21 cellular contexts compared by ENCODE assay signal in genomic region chr6:16503241-16503775, GRCh38.
A peak's percentile ranks its signal among the peaks of the same experiment; 100 is the strongest.
DNase-seq lines count a peak whose midpoint lies in the region; ATAC-seq, FAIRE-seq and TF ChIP-seq lines count a peak whose summit lies in the region.
"Had no signal": no experiment of that assay in that cellular context is flagged by ENCODE, and none has a peak within 500 bp of the region (broad histone marks: within the 10 kb centered on the region; RNA-seq: fewer than 3 reads in every experiment).

No MANE protein-coding gene starts in this region.

- DNase-seq in activated naive CD8-positive, alpha-beta T cell treated with anti-CD3 and anti-CD28 coated beads, Interleukin-2, amount 10 ng/mL, durations not matched to agents 7 days and 5 days: no peak
- DNase-seq in activated naive CD8-positive, alpha-beta T cell treated with anti-CD3 and anti-CD28 coated beads for 36 hours: no peak
- no peak for DNase-seq in GM19239 (ENCODE audit: insufficient read length, low spot score)
- no peak for DNase-seq in IMR-90
- no peak for DNase-seq in AG20443 (ENCODE audit: low spot score)
- no peak for DNase-seq in mesenteric fat pad (ENCODE audit: low spot score)
- DNase-seq: activated naive CD8-positive, alpha-beta T cell treated with anti-CD3 and anti-CD28 coated beads, Interleukin-2, amount 50 U/mL, for 24 hours; Calu3; EL; head of caudate nucleus; left ventricle myocardium inferior; midbrain; NCI-H1105; NCI-H524; sigmoid colon had no signal

- CTCF ChIA-PET in IMR-90 (lab: Yijun Ruan, JAX): interaction anchor here (1.2 kb wide), 1 partner anchor 10 kb away, joined by 5 read pairs; no protein-coding TSS in a partner anchor

- POLR2A ChIA-PET in activated naive CD8-positive, alpha-beta T cell treated with anti-CD3 and anti-CD28 coated beads, Interleukin-2, amount 10 ng/mL, durations not matched to agents 7 days and 5 days (lab: Charles Lee): interaction anchor here (0.8 to 2.3 kb wide), 3 partner anchors 14 to 258 kb away, joined by 3 to 8 read pairs (median 4); partner anchors contain the start of gene ATXN1
- POLR2A ChIA-PET in IMR-90 (lab: Charles Lee; ENCODE audit: unreplicated experiment): no interaction called here

- H3K4me2 ChIP-seq in IMR-90 (ENCODE audit: low read depth, low read length): no peak overlapping the region

- BruUV-seq in IMR-90 (replicated peaks; lab: Mats Ljungman, UMichigan): no TSS peak

- H3K27me3 Mint-ChIP-seq in activated naive CD8-positive, alpha-beta T cell treated with anti-CD3 and anti-CD28 coated beads, Interleukin-2, amount 10 ng/mL, durations not matched to agents 7 days and 5 days: no peaks in the 10 kb centered on the region
- H3K27me3 Mint-ChIP-seq in activated naive CD8-positive, alpha-beta T cell treated with anti-CD3 and anti-CD28 coated beads for 36 hours: no peaks in the 10 kb centered on the region
- H3K27me3 Mint-ChIP-seq in nephron (ENCODE audit: low read depth): no peaks in the 10 kb centered on the region
- H3K27me3 Mint-ChIP-seq: activated naive CD8-positive, alpha-beta T cell treated with anti-CD3 and anti-CD28 coated beads, Interleukin-2, amount 50 U/mL, for 24 hours had no signal

- ATAC-seq in activated naive CD8-positive, alpha-beta T cell treated with anti-CD3 and anti-CD28 coated beads, Interleukin-2, amount 10 ng/mL, durations not matched to agents 7 days and 5 days (ENCODE audit: low read depth): no peak
- ATAC-seq in IMR-90 (ENCODE audit: low read depth) (peak; percentile 30), HG03025 (IDR thresholded peaks at IDR 0.05; ENCODE audit: low FRiP score, unreplicated experiment) (no peak)

- peak overlapping the region; percentile 8; the same call in 1 of the 3 replicates for H2BK15ac ChIP-seq in IMR-90 (ENCODE audit: low read depth, low read length)

- peak overlapping the region; percentile 26; the same call in 1 of the 2 replicates for H3K4ac ChIP-seq in IMR-90 (ENCODE audit: low read depth, low read length)

- H3K27ac ChIP-seq in IMR-90 (ENCODE audit: insufficient read depth, low read length): no peak overlapping the region
- H3K27ac ChIP-seq: left ventricle myocardium inferior, thoracic aorta had no signal

- H3K9me3 ChIP-seq in IMR-90 (ENCODE audit: control insufficient read depth, insufficient read depth, low read length): no peaks in the 10 kb centered on the region
- H3K9me3 ChIP-seq: sigmoid colon, thoracic aorta had no signal

- H3K9me1 ChIP-seq in IMR-90 (ENCODE audit: insufficient read depth, low read length): peaks cover 10% of the 10 kb centered on the region

- no peaks in the 10 kb centered on the region; the same call in 1 of the 2 replicates for H4K20me1 ChIP-seq in IMR-90 (ENCODE audit: insufficient read depth, low read length)

- peak overlapping the region; percentile 58 for H2BK5ac ChIP-seq in IMR-90 (ENCODE audit: low read depth, low read length, poor library complexity, severe bottlenecking)

- H3K14ac ChIP-seq in IMR-90 (replicated peaks; ENCODE audit: low read depth, low read length): peak overlapping the region; percentile 79; the same call in 1 of the 2 replicates

- peaks cover 9% of the 10 kb centered on the region for H3K4me1 ChIP-seq in IMR-90 (ENCODE audit: control insufficient read depth, insufficient read depth, low read length)

- H3K79me1 ChIP-seq in IMR-90 (ENCODE audit: low read depth in 1 of 2, low read length in 2 of 2): peaks cover 7 to 26% of the 10 kb centered on the region in 2 experiments

- H3K4me1 Mint-ChIP-seq in activated naive CD8-positive, alpha-beta T cell treated with anti-CD3 and anti-CD28 coated beads, Interleukin-2, amount 10 ng/mL, durations not matched to agents 7 days and 5 days: peaks cover 25% of the 10 kb centered on the region
- H3K4me1 Mint-ChIP-seq in activated naive CD8-positive, alpha-beta T cell treated with anti-CD3 and anti-CD28 coated beads for 36 hours: peaks cover 33% of the 10 kb centered on the region
- H3K4me1 Mint-ChIP-seq in nephron: peaks cover 36% of the 10 kb centered on the region

- dilution Hi-C loops in IMR-90 (cut with HindIII; ENCODE audit: low sequenced_read_pairs, unreplicated experiment): no loop called here

- in situ Hi-C loops in IMR-90 (cut with MboI; ENCODE audit: low sequenced_read_pairs): no loop called here

- no peak for TF ChIP-seq POLR2A in IMR-90 (IDR thresholded peaks at IDR 0.05; ENCODE audit: low read depth, low read length)

- peak overlapping the region; percentile 58; the same call in 1 of the 2 replicates for H3K23ac ChIP-seq in IMR-90 (ENCODE audit: low read depth, low read length)

- no peaks in the 10 kb centered on the region for H3K27me3 ChIP-seq in IMR-90 (ENCODE audit: control insufficient read depth, insufficient read depth, low read length)
- H3K27me3 ChIP-seq: sigmoid colon had no signal

- no peak overlapping the region for H2AK9ac ChIP-seq in IMR-90 (replicated peaks; ENCODE audit: low read depth, low read length, poor library complexity)

- FAIRE-seq in GM19239 (lab: Jason Lieb, UNC): peak; percentile 74
- FAIRE-seq: A204.1, endometrium had no signal

- H4K5ac ChIP-seq in IMR-90 (ENCODE audit: low read depth, low read length): no peak overlapping the region

- peak overlapping the region; percentile 38; the same call in 1 of the 2 replicates for H3K18ac ChIP-seq in IMR-90 (ENCODE audit: low read depth, low read length)

- peak overlapping the region; percentile 37; the same call in 1 of the 2 replicates for H2AK5ac ChIP-seq in IMR-90 (ENCODE audit: low read depth, low read length)

- H3K56ac ChIP-seq in IMR-90 (ENCODE audit: extremely low read depth, insufficient read depth, low read length): no peak overlapping the region

- peaks cover 23% of the 10 kb centered on the region for H3K36me3 Mint-ChIP-seq in activated naive CD8-positive, alpha-beta T cell treated with anti-CD3 and anti-CD28 coated beads, Interleukin-2, amount 10 ng/mL, durations not matched to agents 7 days and 5 days
- H3K36me3 Mint-ChIP-seq in activated naive CD8-positive, alpha-beta T cell treated with anti-CD3 and anti-CD28 coated beads for 36 hours: peaks cover 27% of the 10 kb centered on the region
- peaks cover 4% of the 10 kb centered on the region for H3K36me3 Mint-ChIP-seq in nephron (ENCODE audit: low read depth)

- WGBS in IMR-90 (ENCODE audit: extremely low coverage in 2 of 2, insufficient read length in 1 of 2), 2 experiments: no CpG with 5 or more reads among the region's 2 CpGs

- H3K36me3 ChIP-seq in IMR-90 (ENCODE audit: control insufficient read depth, insufficient read depth, low read length): no peaks in the 10 kb centered on the region
- H3K36me3 ChIP-seq: left ventricle myocardium inferior, sigmoid colon, thoracic aorta had no signal

- intact Hi-C loops in IMR-90 (cut with micrococcal nuclease): no loop called here

- H3K9ac ChIP-seq in IMR-90 (ENCODE audit: low read depth, low read length): no peak overlapping the region

- H2AFZ ChIP-seq in IMR-90 (replicated peaks; ENCODE audit: low read length, poor library complexity): no peak overlapping the region

- no peak overlapping the region for H3K4me3 ChIP-seq in IMR-90 (ENCODE audit: insufficient read depth, low read depth, low read length)
- H3K4me3 ChIP-seq: coronary artery, left ventricle myocardium inferior, sigmoid colon, thoracic aorta had no signal

- H4K91ac ChIP-seq in IMR-90 (ENCODE audit: insufficient read depth, low read depth, low read length): peak overlapping the region; percentile 12

- H3K4me3 Mint-ChIP-seq in activated naive CD8-positive, alpha-beta T cell treated with anti-CD3 and anti-CD28 coated beads, Interleukin-2, amount 10 ng/mL, durations not matched to agents 7 days and 5 days: peak overlapping the region; percentile 15
- H3K4me3 Mint-ChIP-seq in activated naive CD8-positive, alpha-beta T cell treated with anti-CD3 and anti-CD28 coated beads for 36 hours: no peak overlapping the region
- no peak overlapping the region for H3K4me3 Mint-ChIP-seq in nephron
- H3K4me3 Mint-ChIP-seq: activated naive CD8-positive, alpha-beta T cell treated with anti-CD3 and anti-CD28 coated beads, Interleukin-2, amount 50 U/mL, for 24 hours had no signal

- H2BK120ac ChIP-seq in IMR-90 (ENCODE audit: low read depth, low read length): peak overlapping the region; percentile 20

- H3K27ac Mint-ChIP-seq in activated naive CD8-positive, alpha-beta T cell treated with anti-CD3 and anti-CD28 coated beads, Interleukin-2, amount 10 ng/mL, durations not matched to agents 7 days and 5 days: no peak overlapping the region
- H3K27ac Mint-ChIP-seq in activated naive CD8-positive, alpha-beta T cell treated with anti-CD3 and anti-CD28 coated beads for 36 hours: no peak overlapping the region
- peak overlapping the region in 2 of 3 experiments; percentile 25 to 97 for H3K27ac Mint-ChIP-seq in nephron
- H3K27ac Mint-ChIP-seq: activated naive CD8-positive, alpha-beta T cell treated with anti-CD3 and anti-CD28 coated beads, Interleukin-2, amount 50 U/mL, for 24 hours had no signal

- peak overlapping the region; percentile 60 for H2BK20ac ChIP-seq in IMR-90 (ENCODE audit: low read depth, low read length)

- TF ChIP-seq RAD21 in IMR-90 (IDR thresholded peaks at IDR 0.05; ENCODE audit: low read length): no peak

- no peak overlapping the region; a peak in 1 of 4 replicates for H4K8ac ChIP-seq in IMR-90 (ENCODE audit: low read depth in 2 of 2, low read length in 2 of 2)

- TF ChIP-seq CTCF in IMR-90 (conservative IDR thresholded peaks at IDR 0.05; ENCODE audit: low read depth, low read length): no peak
- no peak for TF ChIP-seq CTCF in nephron (IDR thresholded peaks at IDR 0.05; ENCODE audit: unreplicated experiment in 3 of 3)

- peaks cover 7% of the 10 kb centered on the region for H3K9me3 Mint-ChIP-seq in activated naive CD8-positive, alpha-beta T cell treated with anti-CD3 and anti-CD28 coated beads, Interleukin-2, amount 10 ng/mL, durations not matched to agents 7 days and 5 days
- H3K9me3 Mint-ChIP-seq in activated naive CD8-positive, alpha-beta T cell treated with anti-CD3 and anti-CD28 coated beads for 36 hours: peaks cover 7% of the 10 kb centered on the region
- peaks cover 9% of the 10 kb centered on the region for H3K9me3 Mint-ChIP-seq in nephron

TF ChIP-seq in IMR-90, 13 proteins besides CTCF, POLR2A, EP300 and RAD21 (continues in another document):
- no peak for TF ChIP-seq NFE2L2 (IDR thresholded peaks at IDR 0.05; ENCODE audit: low read depth, low read length)
- TF ChIP-seq BHLHE40 (IDR thresholded peaks at IDR 0.05; ENCODE audit: low read depth, low read length): no peak
- no peak for TF ChIP-seq MAFK (IDR thresholded peaks at IDR 0.05; ENCODE audit: low read depth, low read length)
- TF ChIP-seq, protein P1, sequence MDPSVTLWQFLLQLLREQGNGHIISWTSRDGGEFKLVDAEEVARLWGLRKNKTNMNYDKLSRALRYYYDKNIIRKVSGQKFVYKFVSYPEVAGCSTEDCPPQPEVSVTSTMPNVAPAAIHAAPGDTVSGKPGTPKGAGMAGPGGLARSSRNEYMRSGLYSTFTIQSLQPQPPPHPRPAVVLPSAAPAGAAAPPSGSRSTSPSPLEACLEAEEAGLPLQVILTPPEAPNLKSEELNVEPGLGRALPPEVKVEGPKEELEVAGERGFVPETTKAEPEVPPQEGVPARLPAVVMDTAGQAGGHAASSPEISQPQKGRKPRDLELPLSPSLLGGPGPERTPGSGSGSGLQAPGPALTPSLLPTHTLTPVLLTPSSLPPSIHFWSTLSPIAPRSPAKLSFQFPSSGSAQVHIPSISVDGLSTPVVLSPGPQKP (IDR thresholded peaks at IDR 0.05; ENCODE audit: borderline replicate concordance, low read depth, low read length): no peak
- TF ChIP-seq RFX5 (IDR thresholded peaks at IDR 0.05; ENCODE audit: low read depth, low read length): no peak

Comparison
In these comparisons a context has a peak if more than half of its experiments do, and no peak if none do; other contexts are left out.
1. H3K27ac Mint-ChIP-seq: peak in nephron (2 of 3); none in activated naive CD8-positive, alpha-beta T cell treated with anti-CD3 and anti-CD28 coated beads, Interleukin-2, amount 10 ng/mL, durations not matched to agents 7 days and 5 days (single experiment) and activated naive CD8-positive, alpha-beta T cell treated with anti-CD3 and anti-CD28 coated beads for 36 hours (single experiment).